10 cellular contexts compared by ENCODE assay signal in the genomic region with DNA sequence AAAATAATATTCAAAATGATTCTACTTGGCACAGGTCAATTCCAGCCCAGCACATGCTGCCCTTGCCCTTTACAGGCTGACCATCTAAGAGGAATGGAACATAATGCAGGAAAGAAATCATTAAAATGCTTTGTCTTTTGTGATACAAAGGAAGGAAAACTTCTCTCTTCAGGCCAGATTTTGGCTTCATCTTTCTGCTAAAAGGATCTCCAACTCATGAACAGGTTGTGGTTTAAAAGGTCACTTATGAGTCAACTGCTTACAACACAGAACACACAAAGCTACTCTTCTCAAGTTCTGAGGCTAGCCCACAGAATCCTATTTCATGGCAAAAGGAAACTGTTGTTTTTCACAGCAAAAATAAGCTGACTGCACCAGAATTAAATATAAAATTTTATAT.
DNase-seq lines count a peak whose midpoint lies in the region; ATAC-seq and TF ChIP-seq lines count a peak whose summit lies in the region.
"Had no signal": no experiment of that assay in that cellular context is flagged by ENCODE, and none has a peak within 500 bp of the region (broad histone marks: within the 10 kb centered on the region; RNA-seq: fewer than 3 reads in every experiment).

No MANE protein-coding gene starts in this region.

- TF ChIP-seq CTCF in fibroblast of mammary gland (conservative IDR thresholded peaks at IDR 0.05; ENCODE audit: control insufficient read depth, insufficient read depth, low read depth, low read length), result no peak

- H3K4me3 ChIP-seq in fibroblast of mammary gland (ENCODE audit: control insufficient read depth, low read depth, low read length), result no peak overlapping the region

- DNase-seq in CD1c-positive myeloid dendritic cell (ENCODE audit: extremely low spot score) (peak; percentile 3), NCI-H460 (ENCODE audit: extremely low read depth, low read depth) (peak; percentile 29), fibroblast of mammary gland (ENCODE audit: low read depth) (peak; percentile 81), NCI-H128 (lab: John Stamatoyannopoulos, UW; ENCODE audit: unreplicated experiment) (no peak), substantia nigra (lab: John Stamatoyannopoulos, UW) (no peak), SK-N-DZ (ENCODE audit: low spot score) (no peak)
- DNase-seq: glutamatergic neuron, NCI-H524 treated with DMSO at 0.1 percent for 48 hours had no signal

- H3K27ac ChIP-seq in substantia nigra (ENCODE audit: low read depth, low read length, poor library complexity, severe bottlenecking), result no peak overlapping the region

- peak; percentile 69 for ATAC-seq in GM21786 (IDR thresholded peaks at IDR 0.05; ENCODE audit: unreplicated experiment)
- no peak for ATAC-seq in HG03045 (IDR thresholded peaks at IDR 0.05; ENCODE audit: unreplicated experiment)

Comparison
In these comparisons a context has a peak if more than half of its experiments do, and no peak if none do; other contexts are left out.
1. DNase-seq: peak in CD1c-positive myeloid dendritic cell (single experiment), NCI-H460 (single experiment) and fibroblast of mammary gland (single experiment); none in NCI-H128 (single experiment), substantia nigra (0 of 49) and SK-N-DZ (single experiment).